18 cellular contexts compared by ENCODE assay signal in genomic region chr6:129599467-129599866, GRCh38.
DNase-seq lines count a peak whose midpoint lies in the region; ATAC-seq, FAIRE-seq and TF ChIP-seq lines count a peak whose summit lies in the region.
"Had no signal": no experiment of that assay in that cellular context is flagged by ENCODE, and none has a peak within 500 bp of the region (broad histone marks: within the 10 kb centered on the region; RNA-seq: fewer than 3 reads in every experiment).

No MANE protein-coding gene starts in this region.

- no peaks in the 10 kb centered on the region for H3K9me3 Mint-ChIP-seq in endodermal cell
- H3K9me3 Mint-ChIP-seq in CD8-positive, alpha-beta memory T cell = no peaks in the 10 kb centered on the region
- H3K9me3 Mint-ChIP-seq: CD14-positive monocyte had no signal

- no peak overlapping the region for H3K27ac Mint-ChIP-seq in endodermal cell
- no peak overlapping the region for H3K27ac Mint-ChIP-seq in CD8-positive, alpha-beta memory T cell
- H3K27ac Mint-ChIP-seq: CD14-positive monocyte had no signal

- no peak for DNase-seq in HepG2 (ENCODE audit: low spot score)
- DNase-seq in right lobe of liver = no peak
- DNase-seq in NCI-H146 (lab: John Stamatoyannopoulos, UW) = peak; percentile 99
- DNase-seq in endodermal cell = peak; percentile 75
- DNase-seq in CD8-positive, alpha-beta memory T cell = no peak
- DNase-seq: DMS 273 treated with DMSO at 0.1 percent for 48 hours; Kasumi-1; MG63; NCI-H1048; NCI-H1694 treated with DMSO at 0.1 percent for 48 hours; NCI-H2171 treated with DMSO at 0.1 percent for 48 hours; NCI-H510A treated with DMSO at 0.1 percent for 48 hours; NK-92 treated with Interleukin-12 subunit alpha and Interleukin-12 subunit beta, amount 100 ng/mL, for 24 hours; SK-N-SH had no signal

- H3K36me3 Mint-ChIP-seq in endodermal cell (ENCODE audit: low read depth) = peaks cover 2% of the 10 kb centered on the region
- H3K36me3 Mint-ChIP-seq in CD8-positive, alpha-beta memory T cell = peaks cover 0 to 6% (median 2%) of the 10 kb centered on the region in 3 donors

- FAIRE-seq in HepG2 (lab: Jason Lieb, UNC) = no peak
- FAIRE-seq: H54 had no signal

- no peak overlapping the region for H2AFZ ChIP-seq in HepG2 (ENCODE audit: low read length)

- H3K4me1 ChIP-seq in HepG2 (ENCODE audit: insufficient read depth, low read length) = peaks cover 17% of the 10 kb centered on the region
- H3K4me1 ChIP-seq in right lobe of liver = peaks cover 0 to 27% (median 8%) of the 10 kb centered on the region in 4 donors
- no peaks in the 10 kb centered on the region for H3K4me1 ChIP-seq in endodermal cell (ENCODE audit: control insufficient read depth, insufficient read depth, low read length)
- no peaks in the 10 kb centered on the region for H3K4me1 ChIP-seq in CD8-positive, alpha-beta memory T cell (ENCODE audit: insufficient read depth, low read length)

- H3K4me1 Mint-ChIP-seq in endodermal cell = peaks cover 15% of the 10 kb centered on the region
- no peaks in the 10 kb centered on the region for H3K4me1 Mint-ChIP-seq in CD8-positive, alpha-beta memory T cell
- H3K4me1 Mint-ChIP-seq: CD14-positive monocyte had no signal

- no peak overlapping the region for H3K4me3 Mint-ChIP-seq in endodermal cell
- no peak overlapping the region for H3K4me3 Mint-ChIP-seq in CD8-positive, alpha-beta memory T cell
- H3K4me3 Mint-ChIP-seq: CD14-positive monocyte had no signal

- TF ChIP-seq CTCF in HepG2 (CRISPR knock-in tag; IDR thresholded peaks at IDR 0.05) = no peak
- no peak for TF ChIP-seq CTCF in right lobe of liver (IDR thresholded peaks at IDR 0.05)
- no peak for TF ChIP-seq CTCF in endodermal cell (conservative IDR thresholded peaks at IDR 0.05)

- no TSS peak for BruUV-seq in HepG2 (replicated peaks; lab: Mats Ljungman, UMichigan)

- H3K9me3 ChIP-seq in HepG2 (ENCODE audit: low read length) (no peaks in the 10 kb centered on the region), right lobe of liver (no peaks in the 10 kb centered on the region), endodermal cell (ENCODE audit: control insufficient read depth, low read length) (no peaks in the 10 kb centered on the region)
- H3K9me3 ChIP-seq in CD8-positive, alpha-beta memory T cell (ENCODE audit: low read length) = no peaks in the 10 kb centered on the region
- H3K9me3 ChIP-seq: MG63, SK-N-SH had no signal

- POLR2A ChIA-PET in HepG2 (lab: Yijun Ruan, JAX) = interaction anchor here (0.7 kb wide), 1 partner anchor 38 kb away, joined by 3 read pairs; no protein-coding TSS in a partner anchor
- POLR2A ChIA-PET in CD8-positive, alpha-beta memory T cell (lab: Charles Lee) = no interaction called here

- in situ Hi-C loops in HepG2 (cut with HindIII; ENCODE audit: extremely low pct_ligation_motif_present, low pct_unique_long_range_greater_than_20kb) = loop anchor here (5.0 kb wide), 1 partner anchor 133 kb away; no protein-coding TSS in a partner anchor

- no peak overlapping the region for H3K27ac ChIP-seq in HepG2 (ENCODE audit: extremely low read length, insufficient read depth, low read length)
- H3K27ac ChIP-seq in right lobe of liver = no peak overlapping the region
- H3K27ac ChIP-seq in endodermal cell (ENCODE audit: low read depth, low read length) = no peak overlapping the region
- no peak overlapping the region for H3K27ac ChIP-seq in CD8-positive, alpha-beta memory T cell (ENCODE audit: low read depth, low read length)

- no peak overlapping the region for H3K9ac ChIP-seq in HepG2 (ENCODE audit: insufficient read depth, low read depth, low read length)
- H3K9ac ChIP-seq in endodermal cell (ENCODE audit: extremely low read depth, low read length, poor library complexity, severe bottlenecking) = no peak overlapping the region
- H3K9ac ChIP-seq: SK-N-SH had no signal

- H4K20me1 ChIP-seq in HepG2 (ENCODE audit: insufficient read depth, low read length) = no peaks in the 10 kb centered on the region

- WGBS in HepG2 (ENCODE audit: low lambda C conversion rate) = 96% methylated on average over 5 of the region's 5 CpGs
- WGBS in right lobe of liver (ENCODE audit: insufficient coverage, low coverage, low lambda C conversion rate, missing lambda C conversion rate) = 78% methylated on average over 5 of the region's 5 CpGs
- 38 to 52% methylated on average over 4 to 5 of the region's 5 CpGs for WGBS in endodermal cell (ENCODE audit: insufficient coverage in 1 of 2, insufficient read length in 1 of 2), 2 experiments

- no peak for TF ChIP-seq RAD21 in HepG2 (CRISPR knock-in tag; IDR thresholded peaks at IDR 0.05)

- TF ChIP-seq EP300 in HepG2 (IDR thresholded peaks at IDR 0.05; ENCODE audit: low read depth in 2 of 2, low read length in 2 of 2) (no peak), HepG2 (CRISPR knock-in tag; IDR thresholded peaks at IDR 0.05; ENCODE audit: borderline replicate concordance) (no peak)

- ATAC-seq in HepG2 (no peak), right lobe of liver (no peak), GM21786 (IDR thresholded peaks at IDR 0.05; ENCODE audit: unreplicated experiment) (no peak), HG02610 (IDR thresholded peaks at IDR 0.05; ENCODE audit: unreplicated experiment) (no peak)

- intact Hi-C loops in HepG2 (cut with micrococcal nuclease; ENCODE audit: unreplicated experiment) = loop anchor here (2.0 to 10.0 kb wide), 2 partner anchors 67 to 335 kb away; no protein-coding TSS in a partner anchor
- intact Hi-C loops in right lobe of liver (cut with DNase I) = no loop called here

- no peak overlapping the region for H3K4me2 ChIP-seq in HepG2 (ENCODE audit: low read depth, low read length)
- H3K4me2 ChIP-seq: SK-N-SH had no signal

- H3K36me3 ChIP-seq in HepG2 (replicated peaks in 1 of 2; ENCODE audit: control insufficient read depth in 1 of 2, insufficient read depth in 2 of 2, low read length in 2 of 2) (peaks cover 18 to 77% of the 10 kb centered on the region in 2 experiments), right lobe of liver (no peaks in the 10 kb centered on the region), endodermal cell (ENCODE audit: control insufficient read depth, insufficient read depth, low read length) (no peaks in the 10 kb centered on the region)
- no peaks in the 10 kb centered on the region for H3K36me3 ChIP-seq in CD8-positive, alpha-beta memory T cell (ENCODE audit: insufficient read depth, low read length)
- H3K36me3 ChIP-seq: MG63 had no signal

- H3K4me3 ChIP-seq in HepG2 (replicated peaks in 1 of 3; ENCODE audit: insufficient read depth in 1 of 3, low read depth in 2 of 3, low read length in 3 of 3) = no peak overlapping the region
- no peak overlapping the region for H3K4me3 ChIP-seq in right lobe of liver
- H3K4me3 ChIP-seq in endodermal cell (ENCODE audit: low read length) = no peak overlapping the region
- H3K4me3 ChIP-seq in CD8-positive, alpha-beta memory T cell (ENCODE audit: low read length) = no peak overlapping the region
- H3K4me3 ChIP-seq: MG63 had no signal

- CTCF ChIA-PET in HepG2 (lab: Yijun Ruan, JAX; ENCODE audit: low intra/inter-chr PET ratio, low total read pairs) = interaction anchor here (2.7 to 3.7 kb wide), 2 partner anchors 131 to 133 kb away, joined by 8 to 55 read pairs; no protein-coding TSS in a partner anchor
- CTCF ChIA-PET in CD8-positive, alpha-beta memory T cell (lab: Charles Lee) = interaction anchor here (0.6 to 6.6 kb wide), 6 partner anchors 9 to 168 kb away, joined by 3 to 88 read pairs (median 10); partner anchors contain the start of gene ARHGAP18

- H3K27me3 ChIP-seq in HepG2 (ENCODE audit: control insufficient read depth in 1 of 2, insufficient read depth in 2 of 2, low read length in 2 of 2) = no peaks in the 10 kb centered on the region
- H3K27me3 ChIP-seq in right lobe of liver = no peaks in the 10 kb centered on the region
- no peaks in the 10 kb centered on the region for H3K27me3 ChIP-seq in endodermal cell (ENCODE audit: control insufficient read depth, insufficient read depth, low read length, poor library complexity, severe bottlenecking)
- no peaks in the 10 kb centered on the region for H3K27me3 ChIP-seq in CD8-positive, alpha-beta memory T cell (ENCODE audit: insufficient read depth, low read length, poor library complexity, severe bottlenecking)
- H3K27me3 ChIP-seq: MG63 had no signal

- no peaks in the 10 kb centered on the region for H3K27me3 Mint-ChIP-seq in endodermal cell (ENCODE audit: insufficient read depth)
- no peaks in the 10 kb centered on the region for H3K27me3 Mint-ChIP-seq in CD8-positive, alpha-beta memory T cell

- no peak for TF ChIP-seq POLR2A in HepG2 (IDR thresholded peaks at IDR 0.05; ENCODE audit: insufficient read depth in 1 of 2, low read depth in 2 of 2, low read length in 2 of 2)
- no peak for TF ChIP-seq POLR2A in right lobe of liver (IDR thresholded peaks at IDR 0.05)

- no peaks in the 10 kb centered on the region for H3K79me2 ChIP-seq in HepG2 (ENCODE audit: insufficient read depth, low read length)

TF ChIP-seq in HepG2, 621 proteins besides CTCF, POLR2A, EP300 and RAD21:
- TF ChIP-seq RBM22 (optimal IDR thresholded peaks at IDR 0.05; ENCODE audit: low read length) (peak; percentile 68), PREB (CRISPR knock-in tag; IDR thresholded peaks at IDR 0.05) (no peak), SNAPC5 (CRISPR knock-in tag; IDR thresholded peaks at IDR 0.05; ENCODE audit: borderline replicate concordance) (no peak), ISL2 (CRISPR knock-in tag; IDR thresholded peaks at IDR 0.05) (no peak)
TF ChIP-seq in HepG2: peak in this region for 1.

Comparison
In these comparisons a context has a peak if more than half of its experiments do, and no peak if none do; other contexts are left out.
1. DNase-seq: peak in NCI-H146 (single experiment) and endodermal cell (single experiment); none in HepG2 (single experiment), right lobe of liver (0 of 3) and CD8-positive, alpha-beta memory T cell (0 of 5).